14 cellular contexts compared by ENCODE assay signal in genomic region chr2:74036010-74036409, GRCh38. TPM values are rescaled to one million over a fixed set of nuclear protein-coding genes. Genes with fewer than 3 reads are reported as not detected.
DNase-seq lines count a peak whose midpoint lies in the region; ATAC-seq, FAIRE-seq and TF ChIP-seq lines count a peak whose summit lies in the region.
"Had no signal": no experiment of that assay in that cellular context is flagged by ENCODE, and none has a peak within 500 bp of the region (broad histone marks: within the 10 kb centered on the region; RNA-seq: fewer than 3 reads in every experiment).

No MANE protein-coding gene starts in this region.

- FAIRE-seq in K562 (lab: Jason Lieb, UNC): no peak

- CTCF ChIA-PET in K562 (lab: Yijun Ruan, JAX; ENCODE audit: low intra/inter-chr PET ratio): no interaction called here
- CTCF ChIA-PET in SK-N-SH (lab: Yijun Ruan, JAX): no interaction called here

- no TSS peak for BruUV-seq in K562 (replicated peaks; lab: Mats Ljungman, UMichigan)

- 67% methylated on average over 7 of the region's 7 CpGs for WGBS in K562 (ENCODE audit: insufficient coverage, low coverage, missing lambda C conversion rate)
- WGBS in smooth muscle cell (ENCODE audit: low lambda C conversion rate): 96% methylated on average over 7 of the region's 7 CpGs
- 92% methylated on average over 7 of the region's 7 CpGs for WGBS in SK-N-SH (ENCODE audit: low lambda C conversion rate)

- no peaks in the 10 kb centered on the region for H3K27me3 ChIP-seq in CD4-positive, CD25-positive, alpha-beta regulatory T cell (ENCODE audit: control insufficient read depth, insufficient read depth, low read length)
- H3K27me3 ChIP-seq in KMS-11 (ENCODE audit: insufficient read depth, low read depth) (no peaks in the 10 kb centered on the region), K562 (ENCODE audit: control insufficient read depth in 2 of 2, insufficient read depth in 2 of 2, low read length in 2 of 2) (no peaks in the 10 kb centered on the region), smooth muscle cell (ENCODE audit: low read depth) (no peaks in the 10 kb centered on the region), SK-N-SH (ENCODE audit: insufficient read depth) (no peaks in the 10 kb centered on the region)

- no peaks in the 10 kb centered on the region for H3K9me3 ChIP-seq in CD4-positive, CD25-positive, alpha-beta regulatory T cell (ENCODE audit: control insufficient read depth in 2 of 2, low read length in 2 of 2)
- H3K9me3 ChIP-seq in K562 (replicated peaks; ENCODE audit: control insufficient read depth, insufficient read depth, low read depth, low read length): no peaks in the 10 kb centered on the region
- H3K9me3 ChIP-seq in smooth muscle cell (replicated peaks; ENCODE audit: low read depth): no peaks in the 10 kb centered on the region
- H3K9me3 ChIP-seq in SK-N-SH: no peaks in the 10 kb centered on the region

- TF ChIP-seq CTCF in KMS-11 (conservative IDR thresholded peaks at IDR 0.05; ENCODE audit: low read depth, low read length): no peak
- TF ChIP-seq CTCF in K562 (IDR thresholded peaks at IDR 0.05 in 2 of 3, conservative IDR thresholded peaks at IDR 0.05 in 1 of 3; ENCODE audit: insufficient read depth in 2 of 3, low read depth in 1 of 3, low read length in 3 of 3): no peak
- TF ChIP-seq CTCF in smooth muscle cell (IDR thresholded peaks at IDR 0.05; ENCODE audit: borderline replicate concordance, insufficient read depth, poor library complexity, severe bottlenecking): no peak
- TF ChIP-seq CTCF in GM13976 (IDR thresholded peaks at IDR 0.05; ENCODE audit: borderline replicate concordance, control extremely low read depth, extremely low read depth, insufficient read depth, missing control alignments): no peak
- no peak for TF ChIP-seq CTCF in SK-N-SH (IDR thresholded peaks at IDR 0.05)

- H3K27ac ChIP-seq in CD4-positive, CD25-positive, alpha-beta regulatory T cell (ENCODE audit: insufficient read depth, low read length, poor library complexity, severe bottlenecking): no peak overlapping the region
- H3K27ac ChIP-seq in KMS-11 (no peak overlapping the region), K562 (ENCODE audit: extremely low read depth, low read depth, low read length) (peak overlapping the region; percentile 70), smooth muscle cell (ENCODE audit: low read depth) (no peak overlapping the region), SK-N-SH (ENCODE audit: low read depth in 2 of 2, low read length in 1 of 2) (no peak overlapping the region)

- TF ChIP-seq POLR2A in K562 (conservative IDR thresholded peaks at IDR 0.05): no peak

- no peaks in the 10 kb centered on the region for H3K9me2 ChIP-seq in SK-N-SH

- H3K36me3 ChIP-seq in CD4-positive, CD25-positive, alpha-beta regulatory T cell (ENCODE audit: control insufficient read depth, insufficient read depth, low read length): no peaks in the 10 kb centered on the region
- no peaks in the 10 kb centered on the region for H3K36me3 ChIP-seq in KMS-11 (ENCODE audit: insufficient read depth)
- H3K36me3 ChIP-seq in K562 (ENCODE audit: control insufficient read depth, insufficient read depth, low read length): no peaks in the 10 kb centered on the region; the same call in 2 of the 3 replicates
- H3K36me3 ChIP-seq in smooth muscle cell (ENCODE audit: low read depth): no peaks in the 10 kb centered on the region
- no peaks in the 10 kb centered on the region for H3K36me3 ChIP-seq in SK-N-SH (replicated peaks in 1 of 2; ENCODE audit: control insufficient read depth in 1 of 2, insufficient read depth in 2 of 2, low read length in 1 of 2)

- H3K4me3 ChIP-seq in CD4-positive, CD25-positive, alpha-beta regulatory T cell (ENCODE audit: low read depth, low read length): no peak overlapping the region
- H3K4me3 ChIP-seq in KMS-11 (IDR thresholded peaks at IDR 0.05; ENCODE audit: insufficient read depth, low read depth, low read length) (no peak overlapping the region), K562 (no peak overlapping the region), smooth muscle cell (no peak overlapping the region), SK-N-SH (ENCODE audit: low read depth in 2 of 2, low read length in 1 of 2) (no peak overlapping the region)
- H3K4me3 ChIP-seq: GM23338 had no signal

- no peak overlapping the region for H2AFZ ChIP-seq in KMS-11 (ENCODE audit: low read depth)
- peak overlapping the region; percentile 15; the same call in 1 of the 2 replicates for H2AFZ ChIP-seq in K562 (ENCODE audit: low read depth, low read length)
- no peak overlapping the region for H2AFZ ChIP-seq in smooth muscle cell (ENCODE audit: low read depth)
- H2AFZ ChIP-seq in SK-N-SH (ENCODE audit: low read depth): no peak overlapping the region
- H2AFZ ChIP-seq: GM23338 had no signal

- intact Hi-C loops in K562 (cut with micrococcal nuclease): loop anchor here (5.0 kb wide), 1 partner anchor 34 kb away; no protein-coding TSS in a partner anchor

- peak overlapping the region in 1 of 4 donors; percentile 31 for H3K4me3 Mint-ChIP-seq in CD4-positive, CD25-positive, alpha-beta regulatory T cell
- H3K4me3 Mint-ChIP-seq: GM23338 had no signal

- TF ChIP-seq RAD21 in K562 (CRISPR knock-in tag; conservative IDR thresholded peaks at IDR 0.05 in 1 of 2, IDR thresholded peaks at IDR 0.05 in 1 of 2) (no peak), SK-N-SH (IDR thresholded peaks at IDR 0.05; ENCODE audit: low read length) (no peak)

- peaks cover 6% of the 10 kb centered on the region; the same call in 1 of the 2 replicates for H4K20me1 ChIP-seq in KMS-11 (ENCODE audit: insufficient read depth)
- 0 out of 2 replicates have a peak, but pooled peaks cover 8% of the 10 kb centered on the region for H4K20me1 ChIP-seq in K562 (replicated peaks; ENCODE audit: control insufficient read depth, insufficient read depth, low read length)
- H4K20me1 ChIP-seq in smooth muscle cell (ENCODE audit: low read depth): peaks cover 97% of the 10 kb centered on the region
- H4K20me1 ChIP-seq in SK-N-SH (ENCODE audit: insufficient read depth): 0 out of 2 replicates have a peak, but pooled peaks cover 8% of the 10 kb centered on the region

- no peaks in the 10 kb centered on the region for H3K9me1 ChIP-seq in K562 (ENCODE audit: control insufficient read depth, insufficient read depth, low read length)

- H3K9ac ChIP-seq in KMS-11 (no peak overlapping the region), K562 (ENCODE audit: insufficient read depth in 1 of 2, low read depth in 2 of 2, low read length in 2 of 2) (peak overlapping the region in 1 of 2 experiments; percentile 47; a peak in 2 of 4 replicates), smooth muscle cell (ENCODE audit: low read depth) (no peak overlapping the region), SK-N-SH (no peak overlapping the region)

- H3K79me2 ChIP-seq in KMS-11 (ENCODE audit: insufficient read depth, low read depth): peaks cover 79% of the 10 kb centered on the region; the same call in 1 of the 2 replicates
- H3K79me2 ChIP-seq in K562 (ENCODE audit: control insufficient read depth, insufficient read depth, low read length): peaks cover 92% of the 10 kb centered on the region
- peaks cover 94% of the 10 kb centered on the region for H3K79me2 ChIP-seq in smooth muscle cell (ENCODE audit: low read depth)
- H3K79me2 ChIP-seq in SK-N-SH (ENCODE audit: insufficient read depth): no peaks in the 10 kb centered on the region; the same call in 1 of the 2 replicates

- POLR2A ChIA-PET in K562 (lab: Yijun Ruan, JAX) (interaction anchor here (0.7 to 1.0 kb wide), 3 partner anchors 9 to 32 kb away, joined by 3 read pairs; no protein-coding TSS in a partner anchor), SK-N-SH (lab: Yijun Ruan, JAX) (no interaction called here)

- H3K27ac Mint-ChIP-seq in CD4-positive, CD25-positive, alpha-beta regulatory T cell: peak overlapping the region in 2 of 3 donors; percentile 60 to 76
- H3K27ac Mint-ChIP-seq: GM23338 had no signal

- H3K4me2 ChIP-seq in KMS-11 (peak overlapping the region; percentile 12; the same call in 1 of the 2 replicates), K562 (ENCODE audit: insufficient read depth, low read length) (peak overlapping the region; percentile 74; the same call in 1 of the 2 replicates), smooth muscle cell (peak overlapping the region; percentile 63), SK-N-SH (no peak overlapping the region)
- H3K4me2 ChIP-seq: GM23338 had no signal

- no peaks in the 10 kb centered on the region for H3K36me3 Mint-ChIP-seq in CD4-positive, CD25-positive, alpha-beta regulatory T cell

- no peaks in the 10 kb centered on the region for H3K27me3 Mint-ChIP-seq in CD4-positive, CD25-positive, alpha-beta regulatory T cell

- TF ChIP-seq EP300 in K562 (IDR thresholded peaks at IDR 0.05; ENCODE audit: low read length) (no peak), SK-N-SH (IDR thresholded peaks at IDR 0.05; ENCODE audit: borderline replicate concordance in 1 of 2, low read depth in 1 of 2, low read length in 1 of 2) (no peak)

- in situ Hi-C loops in K562 (cut with MboI) (no loop called here), GM13976 (cut with MboI; ENCODE audit: low sequenced_read_pairs, unreplicated experiment) (no loop called here)

- H3K4me1 Mint-ChIP-seq in CD4-positive, CD25-positive, alpha-beta regulatory T cell: peaks cover 47 to 88% (median 59%) of the 10 kb centered on the region in 4 donors

- no peak for DNase-seq in CD4-positive, CD25-positive, alpha-beta regulatory T cell
- DNase-seq in K562 (ENCODE audit: extremely low read depth in 1 of 4, low spot score in 3 of 4) (no peak), smooth muscle cell (lab: John Stamatoyannopoulos, UW; ENCODE audit: unreplicated experiment) (no peak), GM13976 (ENCODE audit: low spot score) (no peak), SK-N-SH (no peak)
- no peak for DNase-seq in stimulated activated CD4-positive, alpha-beta T cell treated with anti-CD3 and anti-CD28 coated beads, Interleukin-4, amount 100 ng/mL, for 1 hour
- DNase-seq: COR-L47, NCI-H1105 treated with DMSO at 0.1 percent for 48 hours, NCI-H187 treated with DMSO at 0.1 percent for 48 hours, NCI-H446 treated with DMSO at 0.1 percent for 48 hours, NCI-H748 treated with DMSO at 0.1 percent for 48 hours, SHP77 treated with DMSO at 0.1 percent for 48 hours had no signal

- H3F3A ChIP-seq in smooth muscle cell (ENCODE audit: low read depth) (peaks cover 15% of the 10 kb centered on the region), SK-N-SH (replicated peaks; ENCODE audit: insufficient read depth) (no peaks in the 10 kb centered on the region)

- H3K9me3 Mint-ChIP-seq in CD4-positive, CD25-positive, alpha-beta regulatory T cell: no peaks in the 10 kb centered on the region
- H3K9me3 Mint-ChIP-seq: GM23338 had no signal

- no peak for ATAC-seq in CD4-positive, CD25-positive, alpha-beta regulatory T cell (ENCODE audit: low read depth in 2 of 2)
- ATAC-seq in K562: no peak
- ATAC-seq: GM23338 had no signal

- peaks cover 36% of the 10 kb centered on the region for H3K4me1 ChIP-seq in CD4-positive, CD25-positive, alpha-beta regulatory T cell (ENCODE audit: control insufficient read depth, insufficient read depth, low read length, poor library complexity, severe bottlenecking)
- H3K4me1 ChIP-seq in KMS-11 (ENCODE audit: low read depth, poor library complexity, severe bottlenecking): peaks cover 56% of the 10 kb centered on the region
- H3K4me1 ChIP-seq in K562 (replicated peaks in 1 of 2; ENCODE audit: control insufficient read depth in 2 of 2, insufficient read depth in 2 of 2, low read length in 2 of 2): peaks cover 52 to 73% of the 10 kb centered on the region in 2 experiments
- H3K4me1 ChIP-seq in smooth muscle cell (ENCODE audit: low read depth): peaks cover 24% of the 10 kb centered on the region
- H3K4me1 ChIP-seq in SK-N-SH (ENCODE audit: control insufficient read depth in 1 of 2, insufficient read depth in 2 of 2, low read depth in 1 of 2, low read length in 1 of 2): peaks cover 7 to 17% of the 10 kb centered on the region in 2 experiments; a peak in 3 of 4 replicates

RNA-seq across cellular contexts. Expression of gene TET3, which starts 51.3 kb away (rescaled TPM):
- total RNA-seq in CD4-positive, CD25-positive, alpha-beta regulatory T cell: 26.3 TPM
- under 1 TPM; 0.22 to 0.30 (median 0.26) TPM for polyA plus RNA-seq in CD4-positive, CD25-positive, alpha-beta regulatory T cell
- 24.7 and 26.6 TPM in 2 replicates for total RNA-seq in K562 (2011; cell fraction: chromatin; rRNA removed; ENCODE audit: low replicate concordance)
- total RNA-seq in K562 (2011; cell fraction: nucleolus; rRNA removed): 14.5 and 15.1 TPM in 2 replicates
- total RNA-seq in K562 (2011; cell fraction: nucleoplasm; rRNA removed): 20.1 and 32.4 TPM in 2 replicates
- total RNA-seq in K562 (2014; rRNA removed) (4.9 and 7.1 TPM in 2 replicates), K562 (2014; rRNA removed; fragmentation: Illumina TruSeq; extraction: Trizol) (5.4 and 5.6 TPM in 2 replicates), K562 (2015; rRNA removed; fragmentation: Illumina TruSeq; extraction: Trizol) (6.3 and 6.4 TPM in 2 replicates), K562 (2021) (15.5 and 16.3 TPM in 2 replicates), smooth muscle cell (10.4 and 12.7 TPM in 2 replicates)
- polyA plus RNA-seq in K562 (2011; rRNA removed) (3.2 and 5.2 TPM in 2 replicates), K562 (2014; fragmentation: Illumina TruSeq; extraction: Trizol) (8.7 and 9.0 TPM in 2 replicates), K562 (2014; fragmentation: Nextera tagmentation; extraction: Ambion mirVana) (under 1 TPM; 0.35 to 0.58 TPM), K562 (2014; rRNA removed) (5.3 and 5.5 TPM in 2 replicates), smooth muscle cell (3.2 TPM in 2 replicates), SK-N-SH (2012; rRNA removed) (1.6 TPM in 2 replicates)
- 3.0 and 3.4 TPM in 2 replicates for polyA plus RNA-seq in K562 (2011; cell fraction: cytosol; rRNA removed)
- polyA plus RNA-seq in K562 (2011; cell fraction: nucleus; rRNA removed): 7.8 and 14.6 TPM in 2 replicates
- 6.3 and 6.6 TPM in 2 replicates for polyA plus RNA-seq in K562 (2012)
- polyA minus RNA-seq in K562 (2011; rRNA and poly(A)+ RNA removed): 6.5 and 10.2 TPM in 2 replicates
- 10.4 and 12.0 TPM in 2 replicates for polyA minus RNA-seq in K562 (2011; cell fraction: cytosol; rRNA and poly(A)+ RNA removed)
- polyA minus RNA-seq in K562 (2011; cell fraction: nucleus; rRNA and poly(A)+ RNA removed): 5.7 and 7.3 TPM in 2 replicates
- 1.5 and 1.6 TPM in 2 replicates for polyA plus RNA-seq in SK-N-SH (2012; cell fraction: cytosol; rRNA removed)
- polyA plus RNA-seq in SK-N-SH (2012; cell fraction: nucleus; rRNA removed): 7.2 and 8.0 TPM in 2 replicates
